Comparison of ENCODE assay signal across 8 cellular contexts in the genomic region with DNA sequence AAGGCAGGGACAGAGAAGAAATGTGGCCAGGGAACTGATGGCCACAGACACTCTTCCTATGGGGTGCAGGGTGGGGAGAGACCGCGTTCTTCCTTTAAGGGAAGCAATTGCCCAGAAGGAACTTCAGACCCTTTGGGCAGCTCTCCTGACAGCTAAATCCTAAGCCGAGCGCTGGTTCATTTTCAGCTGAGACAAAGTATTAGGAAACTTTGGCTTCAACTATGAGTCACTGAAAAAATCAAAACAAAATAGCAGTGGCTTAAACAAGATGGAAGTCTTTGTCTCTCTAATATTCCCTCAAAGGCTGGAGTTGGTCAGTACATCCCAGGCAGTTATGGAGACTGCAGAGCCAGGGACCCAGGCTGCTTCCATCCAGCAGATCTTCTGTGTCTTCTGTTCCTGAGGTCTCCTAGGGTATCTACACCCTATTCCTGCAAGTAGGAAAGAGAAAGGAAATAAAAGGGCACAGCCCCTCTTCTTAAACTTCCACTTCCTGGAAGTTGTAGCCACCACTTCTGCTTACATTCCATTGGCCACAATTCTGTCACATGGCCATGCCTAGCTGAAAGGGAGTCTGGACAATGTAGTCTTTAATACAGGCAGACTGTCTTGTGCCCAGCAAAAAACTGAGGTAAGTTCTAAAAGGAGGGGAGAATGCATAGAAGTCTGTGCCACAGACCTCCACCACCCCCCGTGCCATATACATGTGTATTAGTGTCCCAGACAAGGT.
DNase-seq lines count a peak whose midpoint lies in the region; ATAC-seq and TF ChIP-seq lines count a peak whose summit lies in the region.

No MANE protein-coding gene starts in this region.

- H3K27me3 Mint-ChIP-seq in activated naive CD4-positive, alpha-beta T cell treated with anti-CD3 and anti-CD28 coated beads, Interleukin-2, amount 50 U/mL, for 24 hours, result no peaks in the 10 kb centered on the region
- peaks cover 3% of the 10 kb centered on the region for H3K27me3 Mint-ChIP-seq in activated T-helper 2 cell treated with anti-CD3 and anti-CD28 coated beads, Interferon-gamma antibody, Interleukin-2, Interleukin-4, amounts not matched to agents 10 μg/mL and 5 μg/mL and 100 μg/mL, durations not matched to agents 14 hours and 24 hours and 36 hours (ENCODE audit: low read depth)

- H3K4me1 ChIP-seq in vagina, result peaks cover 31% of the 10 kb centered on the region
- H3K4me1 ChIP-seq in spleen, result peaks cover 8 to 51% (median 27%) of the 10 kb centered on the region in 6 donors
- peaks cover 6 to 14% of the 10 kb centered on the region in 2 donors for H3K4me1 ChIP-seq in left lung

- H3K27ac ChIP-seq in vagina (peak overlapping the region; percentile 90), spleen (peak overlapping the region in 1 of 8 donors; percentile 53), left lung (no peak overlapping the region)

- H3K9me3 ChIP-seq in vagina, result no peaks in the 10 kb centered on the region
- peaks cover 0 to 11% (median 6%) of the 10 kb centered on the region in 8 donors for H3K9me3 ChIP-seq in spleen
- peaks cover 0 to 5% of the 10 kb centered on the region in 2 donors for H3K9me3 ChIP-seq in left lung

- no peaks in the 10 kb centered on the region for H3K9me3 Mint-ChIP-seq in activated naive CD4-positive, alpha-beta T cell treated with anti-CD3 and anti-CD28 coated beads, Interleukin-2, amount 50 U/mL, for 24 hours
- peaks cover 12% of the 10 kb centered on the region for H3K9me3 Mint-ChIP-seq in activated T-helper 2 cell treated with anti-CD3 and anti-CD28 coated beads, Interferon-gamma antibody, Interleukin-2, Interleukin-4, amounts not matched to agents 10 μg/mL and 5 μg/mL and 100 μg/mL, durations not matched to agents 14 hours and 24 hours and 36 hours

- TF ChIP-seq POLR2A in vagina (IDR thresholded peaks at IDR 0.05) (no peak), spleen (IDR thresholded peaks at IDR 0.05) (no peak)

- H3K36me3 ChIP-seq in vagina (no peaks in the 10 kb centered on the region), spleen (no peaks in the 10 kb centered on the region), left lung (no peaks in the 10 kb centered on the region)

- peaks cover 3% of the 10 kb centered on the region for H3K36me3 Mint-ChIP-seq in activated naive CD4-positive, alpha-beta T cell treated with anti-CD3 and anti-CD28 coated beads, Interleukin-2, amount 50 U/mL, for 24 hours
- H3K36me3 Mint-ChIP-seq in activated T-helper 2 cell treated with anti-CD3 and anti-CD28 coated beads, Interferon-gamma antibody, Interleukin-2, Interleukin-4, amounts not matched to agents 10 μg/mL and 5 μg/mL and 100 μg/mL, durations not matched to agents 14 hours and 24 hours and 36 hours (ENCODE audit: low read depth), result peaks cover 14% of the 10 kb centered on the region

- peak overlapping the region; percentile 71 for H3K27ac Mint-ChIP-seq in activated naive CD4-positive, alpha-beta T cell treated with anti-CD3 and anti-CD28 coated beads, Interleukin-2, amount 50 U/mL, for 24 hours
- H3K27ac Mint-ChIP-seq in activated T-helper 2 cell treated with anti-CD3 and anti-CD28 coated beads, Interferon-gamma antibody, Interleukin-2, Interleukin-4, amounts not matched to agents 10 μg/mL and 5 μg/mL and 100 μg/mL, durations not matched to agents 14 hours and 24 hours and 36 hours, result peak overlapping the region; percentile 75

- ATAC-seq in left lung, result no peak

- H3K4me1 Mint-ChIP-seq in activated naive CD4-positive, alpha-beta T cell treated with anti-CD3 and anti-CD28 coated beads, Interleukin-2, amount 50 U/mL, for 24 hours, result peaks cover 71% of the 10 kb centered on the region
- peaks cover 61% of the 10 kb centered on the region for H3K4me1 Mint-ChIP-seq in activated T-helper 2 cell treated with anti-CD3 and anti-CD28 coated beads, Interferon-gamma antibody, Interleukin-2, Interleukin-4, amounts not matched to agents 10 μg/mL and 5 μg/mL and 100 μg/mL, durations not matched to agents 14 hours and 24 hours and 36 hours (ENCODE audit: low read depth)

- no peak for DNase-seq in activated naive CD4-positive, alpha-beta T cell treated with anti-CD3 and anti-CD28 coated beads, Interleukin-2, amount 50 U/mL, for 16 hours
- DNase-seq in activated T-helper 2 cell treated with anti-CD3 and anti-CD28 coated beads, Interferon-gamma antibody, Interleukin-2, Interleukin-4, amounts not matched to agents 10 μg/mL and 5 μg/mL and 100 μg/mL, durations not matched to agents 14 hours and 24 hours and 36 hours (ENCODE audit: low spot score), result no peak
- peak; percentile 71 for DNase-seq in germinal center (ENCODE audit: low spot score)
- no peak for DNase-seq in vagina (ENCODE audit: extremely low spot score in 2 of 2)
- DNase-seq in GF-D8 (lab: John Stamatoyannopoulos, UW), result no peak
- no peak for DNase-seq in spleen
- DNase-seq in left lung, result no peak

- no peak overlapping the region for H3K4me3 ChIP-seq in vagina
- H3K4me3 ChIP-seq in spleen, result no peak overlapping the region
- no peak overlapping the region for H3K4me3 ChIP-seq in left lung

- WGBS in spleen, 5 donors, result 94 to 97% (median 96%) methylated on average over 5 of the region's 5 CpGs

- H3K4me3 Mint-ChIP-seq in activated naive CD4-positive, alpha-beta T cell treated with anti-CD3 and anti-CD28 coated beads, Interleukin-2, amount 50 U/mL, for 24 hours, result no peak overlapping the region
- no peak overlapping the region for H3K4me3 Mint-ChIP-seq in activated T-helper 2 cell treated with anti-CD3 and anti-CD28 coated beads, Interferon-gamma antibody, Interleukin-2, Interleukin-4, amounts not matched to agents 10 μg/mL and 5 μg/mL and 100 μg/mL, durations not matched to agents 14 hours and 24 hours and 36 hours (ENCODE audit: low read depth)

- intact Hi-C loops in activated T-helper 2 cell treated with anti-CD3 and anti-CD28 coated beads, Interferon-gamma antibody, Interleukin-2, Interleukin-4, amounts not matched to agents 10 μg/mL and 5 μg/mL and 100 μg/mL, durations not matched to agents 14 hours and 24 hours and 36 hours (cut with micrococcal nuclease), result loop anchor here (10.0 kb wide), 1 partner anchor 901 kb away; no protein-coding TSS in a partner anchor
- intact Hi-C loops in vagina (cut with DNase I), result no loop called here
- intact Hi-C loops in spleen (cut with DNase I; ENCODE audit: low total_unique reads), result no loop called here
- intact Hi-C loops in left lung (cut with DNase I), result no loop called here

- TF ChIP-seq CTCF in vagina (IDR thresholded peaks at IDR 0.05) (no peak), spleen (IDR thresholded peaks at IDR 0.05 in 8 of 11, conservative IDR thresholded peaks at IDR 0.05 in 3 of 11) (no peak), left lung (IDR thresholded peaks at IDR 0.05) (no peak)

- H3K27me3 ChIP-seq in vagina, result no peaks in the 10 kb centered on the region
- no peaks in the 10 kb centered on the region for H3K27me3 ChIP-seq in spleen (replicated peaks in 1 of 7)
- H3K27me3 ChIP-seq in left lung, result no peaks in the 10 kb centered on the region
